ENCODE assay signal across 1 cellular context in genomic region chr16:71467810-71468209, GRCh38.
A peak's percentile ranks its signal among the peaks of the same experiment; 100 is the strongest.
TF ChIP-seq lines count a peak whose summit lies in the region.

No MANE protein-coding gene starts in this region.

TF ChIP-seq in HepG2, 621 proteins besides CTCF, POLR2A, EP300 and RAD21 (continued from another document and continues in another):
- TF ChIP-seq ZNF160 (CRISPR knock-in tag; IDR thresholded peaks at IDR 0.05) (peak; percentile 94; the same call in 1 of the 2 replicates), ZNF781 (CRISPR knock-in tag; IDR thresholded peaks at IDR 0.05; ENCODE audit: borderline replicate concordance, not compliant biosample characterization) (peak; percentile 94), DBP (CRISPR knock-in tag; IDR thresholded peaks at IDR 0.05; ENCODE audit: not compliant biosample characterization) (peak; percentile 88), HOXD1 (CRISPR knock-in tag; IDR thresholded peaks at IDR 0.05) (peak; percentile 95), NFIB (CRISPR knock-in tag; IDR thresholded peaks at IDR 0.05; ENCODE audit: borderline replicate concordance) (no peak), ZMYM3 (CRISPR knock-in tag; IDR thresholded peaks at IDR 0.05) (no peak), NONO (IDR thresholded peaks at IDR 0.05) (no peak), NONO (CRISPR knock-in tag; conservative IDR thresholded peaks at IDR 0.05) (no peak), ZNF616 (CRISPR knock-in tag; IDR thresholded peaks at IDR 0.05; ENCODE audit: low read depth) (peak; percentile 92), ARID2 (CRISPR knock-in tag; IDR thresholded peaks at IDR 0.05; ENCODE audit: borderline replicate concordance) (no peak), AGO2 (optimal IDR thresholded peaks at IDR 0.05; ENCODE audit: low read depth, low read length) (no peak), ZNF232 (CRISPR knock-in tag; IDR thresholded peaks at IDR 0.05; ENCODE audit: borderline replicate concordance) (peak; percentile 99), RELA (CRISPR knock-in tag; IDR thresholded peaks at IDR 0.05) (no peak), XRCC5 (optimal IDR thresholded peaks at IDR 0.05; ENCODE audit: low read length) (peak; percentile 84), FOXA3 (CRISPR knock-in tag; IDR thresholded peaks at IDR 0.05) (peak; percentile 45; the same call in 1 of the 2 replicates), SMAD9 (CRISPR knock-in tag; IDR thresholded peaks at IDR 0.05) (peak; percentile 91; the same call in 1 of the 2 replicates), KAT2B (IDR thresholded peaks at IDR 0.05; ENCODE audit: borderline replicate concordance, low read depth, low read length) (no peak), ZNF766 (CRISPR knock-in tag; IDR thresholded peaks at IDR 0.05; ENCODE audit: borderline replicate concordance) (0 out of 2 replicates have a peak, but pooled peaks have one; percentile 96), IRF2 (CRISPR knock-in tag; IDR thresholded peaks at IDR 0.05) (peak; percentile 85), RBAK (CRISPR knock-in tag; IDR thresholded peaks at IDR 0.05) (no peak), SP1 (IDR thresholded peaks at IDR 0.05) (no peak), SP1 (CRISPR knock-in tag; IDR thresholded peaks at IDR 0.05) (no peak), PRDM4 (CRISPR knock-in tag; IDR thresholded peaks at IDR 0.05; ENCODE audit: borderline replicate concordance) (peak; percentile 92; the same call in 1 of the 2 replicates), ZFP82 (CRISPR knock-in tag; IDR thresholded peaks at IDR 0.05; ENCODE audit: borderline replicate concordance) (peak; percentile 89), HNRNPH1 (optimal IDR thresholded peaks at IDR 0.05; ENCODE audit: low read depth, low read length) (no peak), MTERF4 (CRISPR knock-in tag; IDR thresholded peaks at IDR 0.05) (peak; percentile 79), BRCA1 (CRISPR knock-in tag; IDR thresholded peaks at IDR 0.05) (peak; percentile 95), ZNF737 (CRISPR knock-in tag; IDR thresholded peaks at IDR 0.05; ENCODE audit: borderline replicate concordance) (no peak), THAP9 (CRISPR knock-in tag; IDR thresholded peaks at IDR 0.05; ENCODE audit: borderline replicate concordance) (peak; percentile 81), NCOA5 (CRISPR knock-in tag; IDR thresholded peaks at IDR 0.05) (no peak), ZNF704 (CRISPR knock-in tag; IDR thresholded peaks at IDR 0.05; ENCODE audit: borderline replicate concordance) (peak; percentile 98), MLX (CRISPR knock-in tag; IDR thresholded peaks at IDR 0.05) (peak; percentile 52; the same call in 1 of the 2 replicates), HNF1B (CRISPR knock-in tag; IDR thresholded peaks at IDR 0.05) (no peak), ZNF460 (CRISPR knock-in tag; IDR thresholded peaks at IDR 0.05; ENCODE audit: borderline replicate concordance) (no peak), SMAD1 (CRISPR knock-in tag; IDR thresholded peaks at IDR 0.05; ENCODE audit: borderline replicate concordance, low read depth) (no peak), ZNF709 (CRISPR knock-in tag; IDR thresholded peaks at IDR 0.05) (peak; percentile 87; the same call in 1 of the 2 replicates), HCFC1 (IDR thresholded peaks at IDR 0.05; ENCODE audit: low read depth, low read length) (no peak; the same call in 1 of the 2 replicates), ZNF841 (CRISPR knock-in tag; IDR thresholded peaks at IDR 0.05; ENCODE audit: borderline replicate concordance) (peak; percentile 93), TCF7 (IDR thresholded peaks at IDR 0.05; ENCODE audit: low read depth) (no peak), ZNF556 (CRISPR knock-in tag; IDR thresholded peaks at IDR 0.05; ENCODE audit: borderline replicate concordance) (peak; percentile 87), CHD4 (IDR thresholded peaks at IDR 0.05; ENCODE audit: borderline replicate concordance, low read length) (no peak), HHEX (CRISPR knock-in tag; IDR thresholded peaks at IDR 0.05) (peak; percentile 81), AKNA (CRISPR knock-in tag; IDR thresholded peaks at IDR 0.05; ENCODE audit: borderline replicate concordance) (peak; percentile 97), KLF16 (CRISPR knock-in tag; IDR thresholded peaks at IDR 0.05) (peak in 1 of 2 experiments; percentile 97; a peak in 2 of 4 replicates), ZNF263 (CRISPR knock-in tag; IDR thresholded peaks at IDR 0.05) (peak; percentile 57; the same call in 1 of the 2 replicates), BCLAF1 (IDR thresholded peaks at IDR 0.05) (no peak)
